Comparison of ENCODE assay signal across 8 cellular contexts in the genomic region with DNA sequence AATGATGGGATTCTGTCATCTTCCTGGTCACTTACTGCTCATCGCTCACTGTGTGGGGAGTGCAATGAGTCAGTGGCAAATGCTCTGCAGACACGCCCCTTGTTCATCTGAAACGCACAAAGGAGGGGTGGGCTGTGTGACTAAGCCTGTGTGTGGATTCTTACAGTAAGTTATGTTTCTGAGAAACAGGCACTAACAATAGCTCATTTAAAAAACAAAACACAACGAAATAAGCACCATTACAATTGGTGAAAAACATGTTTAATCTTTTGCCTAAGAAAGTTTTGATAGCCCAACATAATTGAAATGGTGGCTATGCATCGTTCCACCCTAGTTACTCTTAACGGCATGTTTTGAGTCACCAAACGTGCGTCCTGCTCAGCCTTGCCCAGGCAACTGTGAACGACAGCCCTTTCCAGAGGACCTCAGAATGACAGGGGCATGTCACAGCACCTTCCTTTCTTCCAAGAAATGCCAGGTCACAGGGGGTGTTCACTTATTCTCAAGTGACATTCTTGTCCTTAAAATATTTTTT.
DNase-seq lines count a peak whose midpoint lies in the region; TF ChIP-seq lines count a peak whose summit lies in the region.

No MANE protein-coding gene starts in this region.

- no peaks in the 10 kb centered on the region for H3K4me1 ChIP-seq in Karpas-422 (ENCODE audit: low read length)

- H3K79me2 ChIP-seq in Karpas-422 (ENCODE audit: low read length), result no peaks in the 10 kb centered on the region

- H4K20me1 ChIP-seq in Karpas-422 (ENCODE audit: insufficient read depth, low read depth, low read length), result no peaks in the 10 kb centered on the region

- H3K9me3 ChIP-seq in Karpas-422 (ENCODE audit: low read length), result no peaks in the 10 kb centered on the region

- H2AFZ ChIP-seq in Karpas-422 (ENCODE audit: low read length), result no peak overlapping the region

- no peaks in the 10 kb centered on the region for H3K9me2 ChIP-seq in Karpas-422 (replicated peaks; ENCODE audit: insufficient read depth, low read length)

- H3K36me3 ChIP-seq in Karpas-422 (ENCODE audit: insufficient read depth, low read length), result no peaks in the 10 kb centered on the region

- no peak overlapping the region for H3K27ac ChIP-seq in Karpas-422 (ENCODE audit: low read length)

- in situ Hi-C loops in GM13976 (cut with MboI; ENCODE audit: low sequenced_read_pairs, unreplicated experiment), result no loop called here

- TF ChIP-seq CTCF in GM13976 (IDR thresholded peaks at IDR 0.05; ENCODE audit: borderline replicate concordance, control extremely low read depth, extremely low read depth, insufficient read depth, missing control alignments), result no peak
- TF ChIP-seq CTCF in HFF-Myc (IDR thresholded peaks at IDR 0.05; ENCODE audit: low read depth, low read length, missing control alignments), result no peak
- TF ChIP-seq CTCF in fibroblast of pulmonary artery (IDR thresholded peaks at IDR 0.05; ENCODE audit: low read length, missing control alignments), result no peak

- no peak overlapping the region for H3K4me2 ChIP-seq in Karpas-422 (ENCODE audit: low read depth, low read length, poor library complexity, severe bottlenecking)

- H3K27me3 ChIP-seq in Karpas-422 (ENCODE audit: low read length), result no peaks in the 10 kb centered on the region

- H3K4me3 ChIP-seq in HFF-Myc (replicated peaks; ENCODE audit: low read depth, low read length) (no peak overlapping the region), fibroblast of pulmonary artery (replicated peaks; ENCODE audit: low read depth, low read length) (peak overlapping the region; percentile 2), Karpas-422 (ENCODE audit: low read length) (no peak overlapping the region)

- H3K9ac ChIP-seq in Karpas-422 (ENCODE audit: low read length), result no peak overlapping the region

- DNase-seq in GM13976 (ENCODE audit: low spot score) (peak; percentile 62), HFF-Myc (ENCODE audit: extremely low read depth, low read depth) (peak; percentile 81), NCI-H2227 (lab: John Stamatoyannopoulos, UW; ENCODE audit: unreplicated experiment) (peak; percentile 13), activated T-cell treated with anti-CD3 and anti-CD28 coated beads for 24 hours (ENCODE audit: low read depth) (peak; percentile 67), fibroblast of pulmonary artery (ENCODE audit: low read depth) (peak; percentile 98), putamen (ENCODE audit: low spot score) (peak; percentile 86), Karpas-422 (no peak), NCI-H2081 (lab: John Stamatoyannopoulos, UW) (no peak)

Comparison
In these comparisons a context has a peak if more than half of its experiments do, and no peak if none do; other contexts are left out.
1. DNase-seq: peak in GM13976 (single experiment), HFF-Myc (single experiment), NCI-H2227 (single experiment), activated T-cell treated with anti-CD3 and anti-CD28 coated beads for 24 hours (single experiment), fibroblast of pulmonary artery (single experiment) and putamen (single experiment); none in Karpas-422 (single experiment) and NCI-H2081 (0 of 2).